Comparison of ENCODE assay signal across 1 cellular context in genomic region chr1:118960567-118961136, GRCh38.
TF ChIP-seq lines count a peak whose summit lies in the region.

No MANE protein-coding gene starts in this region.

TF ChIP-seq in HepG2, 621 proteins besides CTCF, POLR2A, EP300 and RAD21 (continued from another document and continues in another):
- TF ChIP-seq, protein P1, sequence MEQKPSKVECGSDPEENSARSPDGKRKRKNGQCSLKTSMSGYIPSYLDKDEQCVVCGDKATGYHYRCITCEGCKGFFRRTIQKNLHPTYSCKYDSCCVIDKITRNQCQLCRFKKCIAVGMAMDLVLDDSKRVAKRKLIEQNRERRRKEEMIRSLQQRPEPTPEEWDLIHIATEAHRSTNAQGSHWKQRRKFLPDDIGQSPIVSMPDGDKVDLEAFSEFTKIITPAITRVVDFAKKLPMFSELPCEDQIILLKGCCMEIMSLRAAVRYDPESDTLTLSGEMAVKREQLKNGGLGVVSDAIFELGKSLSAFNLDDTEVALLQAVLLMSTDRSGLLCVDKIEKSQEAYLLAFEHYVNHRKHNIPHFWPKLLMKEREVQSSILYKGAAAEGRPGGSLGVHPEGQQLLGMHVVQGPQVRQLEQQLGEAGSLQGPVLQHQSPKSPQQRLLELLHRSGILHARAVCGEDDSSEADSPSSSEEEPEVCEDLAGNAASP (CRISPR knock-in tag; IDR thresholded peaks at IDR 0.05; ENCODE audit: borderline replicate concordance) = peak; percentile 81
- TF ChIP-seq PITX1 (CRISPR knock-in tag; IDR thresholded peaks at IDR 0.05) = peak; percentile 92
- TF ChIP-seq PREB (CRISPR knock-in tag; IDR thresholded peaks at IDR 0.05) = no peak
- peak; percentile 75 for TF ChIP-seq DMAP1 (CRISPR knock-in tag; IDR thresholded peaks at IDR 0.05)
- TF ChIP-seq EZH2 (conservative IDR thresholded peaks at IDR 0.05; ENCODE audit: low read depth, low read length) = no peak
- peak; percentile 69; the same call in 1 of the 2 replicates for TF ChIP-seq FOXC1 (CRISPR knock-in tag; IDR thresholded peaks at IDR 0.05; ENCODE audit: borderline replicate concordance)
- no peak for TF ChIP-seq PCBP2 (optimal IDR thresholded peaks at IDR 0.05; ENCODE audit: low read depth, low read length, poor library complexity, severe bottlenecking)
- TF ChIP-seq, protein P2, sequence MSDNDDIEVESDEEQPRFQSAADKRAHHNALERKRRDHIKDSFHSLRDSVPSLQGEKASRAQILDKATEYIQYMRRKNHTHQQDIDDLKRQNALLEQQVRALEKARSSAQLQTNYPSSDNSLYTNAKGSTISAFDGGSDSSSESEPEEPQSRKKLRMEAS (IDR thresholded peaks at IDR 0.05) = peak; percentile 82
- no peak for TF ChIP-seq ZNF256 (CRISPR knock-in tag; conservative IDR thresholded peaks at IDR 0.05)
- TF ChIP-seq ZNF12 (CRISPR knock-in tag; IDR thresholded peaks at IDR 0.05) = peak; percentile 98
- TF ChIP-seq ZNF326 (CRISPR knock-in tag; IDR thresholded peaks at IDR 0.05; ENCODE audit: borderline replicate concordance) = no peak
- TF ChIP-seq, protein P3, sequence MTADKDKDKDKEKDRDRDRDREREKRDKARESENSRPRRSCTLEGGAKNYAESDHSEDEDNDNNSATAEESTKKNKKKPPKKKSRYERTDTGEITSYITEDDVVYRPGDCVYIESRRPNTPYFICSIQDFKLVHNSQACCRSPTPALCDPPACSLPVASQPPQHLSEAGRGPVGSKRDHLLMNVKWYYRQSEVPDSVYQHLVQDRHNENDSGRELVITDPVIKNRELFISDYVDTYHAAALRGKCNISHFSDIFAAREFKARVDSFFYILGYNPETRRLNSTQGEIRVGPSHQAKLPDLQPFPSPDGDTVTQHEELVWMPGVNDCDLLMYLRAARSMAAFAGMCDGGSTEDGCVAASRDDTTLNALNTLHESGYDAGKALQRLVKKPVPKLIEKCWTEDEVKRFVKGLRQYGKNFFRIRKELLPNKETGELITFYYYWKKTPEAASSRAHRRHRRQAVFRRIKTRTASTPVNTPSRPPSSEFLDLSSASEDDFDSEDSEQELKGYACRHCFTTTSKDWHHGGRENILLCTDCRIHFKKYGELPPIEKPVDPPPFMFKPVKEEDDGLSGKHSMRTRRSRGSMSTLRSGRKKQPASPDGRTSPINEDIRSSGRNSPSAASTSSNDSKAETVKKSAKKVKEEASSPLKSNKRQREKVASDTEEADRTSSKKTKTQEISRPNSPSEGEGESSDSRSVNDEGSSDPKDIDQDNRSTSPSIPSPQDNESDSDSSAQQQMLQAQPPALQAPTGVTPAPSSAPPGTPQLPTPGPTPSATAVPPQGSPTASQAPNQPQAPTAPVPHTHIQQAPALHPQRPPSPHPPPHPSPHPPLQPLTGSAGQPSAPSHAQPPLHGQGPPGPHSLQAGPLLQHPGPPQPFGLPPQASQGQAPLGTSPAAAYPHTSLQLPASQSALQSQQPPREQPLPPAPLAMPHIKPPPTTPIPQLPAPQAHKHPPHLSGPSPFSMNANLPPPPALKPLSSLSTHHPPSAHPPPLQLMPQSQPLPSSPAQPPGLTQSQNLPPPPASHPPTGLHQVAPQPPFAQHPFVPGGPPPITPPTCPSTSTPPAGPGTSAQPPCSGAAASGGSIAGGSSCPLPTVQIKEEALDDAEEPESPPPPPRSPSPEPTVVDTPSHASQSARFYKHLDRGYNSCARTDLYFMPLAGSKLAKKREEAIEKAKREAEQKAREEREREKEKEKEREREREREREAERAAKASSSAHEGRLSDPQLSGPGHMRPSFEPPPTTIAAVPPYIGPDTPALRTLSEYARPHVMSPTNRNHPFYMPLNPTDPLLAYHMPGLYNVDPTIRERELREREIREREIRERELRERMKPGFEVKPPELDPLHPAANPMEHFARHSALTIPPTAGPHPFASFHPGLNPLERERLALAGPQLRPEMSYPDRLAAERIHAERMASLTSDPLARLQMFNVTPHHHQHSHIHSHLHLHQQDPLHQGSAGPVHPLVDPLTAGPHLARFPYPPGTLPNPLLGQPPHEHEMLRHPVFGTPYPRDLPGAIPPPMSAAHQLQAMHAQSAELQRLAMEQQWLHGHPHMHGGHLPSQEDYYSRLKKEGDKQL (CRISPR knock-in tag; IDR thresholded peaks at IDR 0.05; ENCODE audit: low read depth) = peak; percentile 89
- TF ChIP-seq, protein P4, sequence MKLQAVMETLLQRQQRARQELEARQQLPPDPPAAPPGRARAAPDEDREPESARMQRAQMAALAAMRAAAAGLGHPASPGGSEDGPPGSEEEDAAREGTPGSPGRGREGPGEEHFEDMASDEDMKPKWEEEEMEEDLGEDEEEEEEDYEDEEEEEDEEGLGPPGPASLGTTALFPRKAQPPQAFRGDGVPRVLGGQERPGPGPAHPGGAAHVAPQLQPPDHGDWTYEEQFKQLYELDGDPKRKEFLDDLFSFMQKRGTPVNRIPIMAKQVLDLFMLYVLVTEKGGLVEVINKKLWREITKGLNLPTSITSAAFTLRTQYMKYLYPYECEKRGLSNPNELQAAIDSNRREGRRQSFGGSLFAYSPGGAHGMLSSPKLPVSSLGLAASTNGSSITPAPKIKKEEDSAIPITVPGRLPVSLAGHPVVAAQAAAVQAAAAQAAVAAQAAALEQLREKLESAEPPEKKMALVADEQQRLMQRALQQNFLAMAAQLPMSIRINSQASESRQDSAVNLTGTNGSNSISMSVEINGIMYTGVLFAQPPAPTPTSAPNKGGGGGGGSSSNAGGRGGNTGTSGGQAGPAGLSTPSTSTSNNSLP (IDR thresholded peaks at IDR 0.05; ENCODE audit: low read depth, low read length) = peak; percentile 95
- TF ChIP-seq SYNCRIP (IDR thresholded peaks at IDR 0.05; ENCODE audit: insufficient read depth, low read depth, low read length) = no peak
- no peak for TF ChIP-seq ZNF720 (CRISPR knock-in tag; IDR thresholded peaks at IDR 0.05)
- TF ChIP-seq, protein P5, sequence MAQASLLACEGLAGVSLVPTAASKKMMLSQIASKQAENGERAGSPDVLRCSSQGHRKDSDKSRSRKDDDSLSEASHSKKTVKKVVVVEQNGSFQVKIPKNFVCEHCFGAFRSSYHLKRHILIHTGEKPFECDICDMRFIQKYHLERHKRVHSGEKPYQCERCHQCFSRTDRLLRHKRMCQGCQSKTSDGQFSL (CRISPR knock-in tag; IDR thresholded peaks at IDR 0.05) = no peak
- peak; percentile 42; the same call in 1 of the 2 replicates for TF ChIP-seq BHLHE40 (IDR thresholded peaks at IDR 0.05; ENCODE audit: low read length)
- TF ChIP-seq, protein P6, sequence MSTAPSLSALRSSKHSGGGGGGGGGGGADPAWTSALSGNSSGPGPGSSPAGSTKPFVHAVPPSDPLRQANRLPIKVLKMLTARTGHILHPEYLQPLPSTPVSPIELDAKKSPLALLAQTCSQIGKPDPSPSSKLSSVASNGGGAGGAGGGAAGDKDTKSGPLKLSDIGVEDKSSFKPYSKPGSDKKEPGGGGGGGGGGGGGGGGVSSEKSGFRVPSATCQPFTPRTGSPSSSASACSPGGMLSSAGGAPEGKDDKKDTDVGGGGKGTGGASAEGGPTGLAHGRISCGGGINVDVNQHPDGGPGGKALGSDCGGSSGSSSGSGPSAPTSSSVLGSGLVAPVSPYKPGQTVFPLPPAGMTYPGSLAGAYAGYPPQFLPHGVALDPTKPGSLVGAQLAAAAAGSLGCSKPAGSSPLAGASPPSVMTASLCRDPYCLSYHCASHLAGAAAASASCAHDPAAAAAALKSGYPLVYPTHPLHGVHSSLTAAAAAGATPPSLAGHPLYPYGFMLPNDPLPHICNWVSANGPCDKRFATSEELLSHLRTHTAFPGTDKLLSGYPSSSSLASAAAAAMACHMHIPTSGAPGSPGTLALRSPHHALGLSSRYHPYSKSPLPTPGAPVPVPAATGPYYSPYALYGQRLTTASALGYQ (CRISPR knock-in tag; IDR thresholded peaks at IDR 0.05) = peak; percentile 62
- TF ChIP-seq MIER2 (CRISPR knock-in tag; IDR thresholded peaks at IDR 0.05) = peak; percentile 84
- no peak for TF ChIP-seq ISX (CRISPR knock-in tag; conservative IDR thresholded peaks at IDR 0.05)
- TF ChIP-seq, protein P7, sequence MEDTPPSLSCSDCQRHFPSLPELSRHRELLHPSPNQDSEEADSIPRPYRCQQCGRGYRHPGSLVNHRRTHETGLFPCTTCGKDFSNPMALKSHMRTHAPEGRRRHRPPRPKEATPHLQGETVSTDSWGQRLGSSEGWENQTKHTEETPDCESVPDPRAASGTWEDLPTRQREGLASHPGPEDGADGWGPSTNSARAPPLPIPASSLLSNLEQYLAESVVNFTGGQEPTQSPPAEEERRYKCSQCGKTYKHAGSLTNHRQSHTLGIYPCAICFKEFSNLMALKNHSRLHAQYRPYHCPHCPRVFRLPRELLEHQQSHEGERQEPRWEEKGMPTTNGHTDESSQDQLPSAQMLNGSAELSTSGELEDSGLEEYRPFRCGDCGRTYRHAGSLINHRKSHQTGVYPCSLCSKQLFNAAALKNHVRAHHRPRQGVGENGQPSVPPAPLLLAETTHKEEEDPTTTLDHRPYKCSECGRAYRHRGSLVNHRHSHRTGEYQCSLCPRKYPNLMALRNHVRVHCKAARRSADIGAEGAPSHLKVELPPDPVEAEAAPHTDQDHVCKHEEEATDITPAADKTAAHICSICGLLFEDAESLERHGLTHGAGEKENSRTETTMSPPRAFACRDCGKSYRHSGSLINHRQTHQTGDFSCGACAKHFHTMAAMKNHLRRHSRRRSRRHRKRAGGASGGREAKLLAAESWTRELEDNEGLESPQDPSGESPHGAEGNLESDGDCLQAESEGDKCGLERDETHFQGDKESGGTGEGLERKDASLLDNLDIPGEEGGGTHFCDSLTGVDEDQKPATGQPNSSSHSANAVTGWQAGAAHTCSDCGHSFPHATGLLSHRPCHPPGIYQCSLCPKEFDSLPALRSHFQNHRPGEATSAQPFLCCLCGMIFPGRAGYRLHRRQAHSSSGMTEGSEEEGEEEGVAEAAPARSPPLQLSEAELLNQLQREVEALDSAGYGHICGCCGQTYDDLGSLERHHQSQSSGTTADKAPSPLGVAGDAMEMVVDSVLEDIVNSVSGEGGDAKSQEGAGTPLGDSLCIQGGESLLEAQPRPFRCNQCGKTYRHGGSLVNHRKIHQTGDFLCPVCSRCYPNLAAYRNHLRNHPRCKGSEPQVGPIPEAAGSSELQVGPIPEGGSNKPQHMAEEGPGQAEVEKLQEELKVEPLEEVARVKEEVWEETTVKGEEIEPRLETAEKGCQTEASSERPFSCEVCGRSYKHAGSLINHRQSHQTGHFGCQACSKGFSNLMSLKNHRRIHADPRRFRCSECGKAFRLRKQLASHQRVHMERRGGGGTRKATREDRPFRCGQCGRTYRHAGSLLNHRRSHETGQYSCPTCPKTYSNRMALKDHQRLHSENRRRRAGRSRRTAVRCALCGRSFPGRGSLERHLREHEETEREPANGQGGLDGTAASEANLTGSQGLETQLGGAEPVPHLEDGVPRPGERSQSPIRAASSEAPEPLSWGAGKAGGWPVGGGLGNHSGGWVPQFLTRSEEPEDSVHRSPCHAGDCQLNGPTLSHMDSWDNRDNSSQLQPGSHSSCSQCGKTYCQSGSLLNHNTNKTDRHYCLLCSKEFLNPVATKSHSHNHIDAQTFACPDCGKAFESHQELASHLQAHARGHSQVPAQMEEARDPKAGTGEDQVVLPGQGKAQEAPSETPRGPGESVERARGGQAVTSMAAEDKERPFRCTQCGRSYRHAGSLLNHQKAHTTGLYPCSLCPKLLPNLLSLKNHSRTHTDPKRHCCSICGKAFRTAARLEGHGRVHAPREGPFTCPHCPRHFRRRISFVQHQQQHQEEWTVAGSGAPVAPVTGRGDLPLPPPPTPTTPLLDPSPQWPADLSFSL (CRISPR knock-in tag; IDR thresholded peaks at IDR 0.05) = no peak
- TF ChIP-seq ZUFSP (CRISPR knock-in tag; IDR thresholded peaks at IDR 0.05; ENCODE audit: borderline replicate concordance) = no peak
- no peak for TF ChIP-seq ZNF75D (CRISPR knock-in tag; IDR thresholded peaks at IDR 0.05; ENCODE audit: borderline replicate concordance)
- TF ChIP-seq FOXP4 (CRISPR knock-in tag; IDR thresholded peaks at IDR 0.05) = peak; percentile 96
- TF ChIP-seq FOXJ3 (CRISPR knock-in tag; IDR thresholded peaks at IDR 0.05; ENCODE audit: borderline replicate concordance) = peak; percentile 94
- TF ChIP-seq ZNF205 (CRISPR knock-in tag; IDR thresholded peaks at IDR 0.05) = no peak
- TF ChIP-seq ETS1 (CRISPR knock-in tag; IDR thresholded peaks at IDR 0.05) = no peak
- no peak for TF ChIP-seq ZNF33B (CRISPR knock-in tag; IDR thresholded peaks at IDR 0.05)
